Comparison of ENCODE assay signal across 12 cellular contexts in the genomic region with DNA sequence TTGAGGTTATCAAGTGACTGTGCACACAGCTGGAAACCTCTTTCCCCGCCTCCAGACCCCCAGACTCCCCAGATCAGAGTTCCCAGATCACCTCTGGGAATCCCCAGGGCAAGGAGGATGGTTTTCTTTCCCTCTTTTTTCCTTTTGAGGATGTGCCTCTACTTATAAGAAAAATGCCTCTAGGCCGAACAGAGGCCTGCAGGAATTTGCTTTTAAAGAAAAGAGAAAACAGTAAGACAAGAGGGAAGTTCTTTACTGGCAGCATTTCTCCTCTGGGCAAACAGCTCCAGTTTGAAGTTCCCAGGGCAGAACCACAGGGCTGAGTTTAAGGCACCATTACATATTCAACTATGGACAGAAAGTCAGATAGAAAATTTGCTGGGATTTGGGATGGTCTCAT.
"Had no signal": no experiment of that assay in that cellular context is flagged by ENCODE, and none has a peak within 500 bp of the region (broad histone marks: within the 10 kb centered on the region; RNA-seq: fewer than 3 reads in every experiment).

No MANE protein-coding gene starts in this region.

- DNase-seq: activated CD4-positive, alpha-beta T cell treated with anti-CD3 and anti-CD28 coated beads, Interleukin-2, amount 50 U/mL, for 1 hour; activated naive CD4-positive, alpha-beta T cell treated with anti-CD3 and anti-CD28 coated beads for 36 hours; activated T-cell treated with anti-CD3 and anti-CD28 coated beads for 4 hours; hippocampal formation; kidney glomerular epithelial cell; right cardiac atrium; small intestine; stimulated activated naive CD8-positive, alpha-beta T cell treated with anti-CD3 and anti-CD28 coated beads, Interleukin-15, Interleukin-2, amounts not matched to agents 100 U/mL and 50 U/mL, for 24 hours; upper lobe of left lung had no signal

- H3K4me3 ChIP-seq: upper lobe of left lung had no signal

- H3K27me3 ChIP-seq: neutrophil, upper lobe of left lung had no signal

- H3K4me1 ChIP-seq: upper lobe of left lung had no signal

- H3K27ac Mint-ChIP-seq: activated naive CD4-positive, alpha-beta T cell treated with anti-CD3 and anti-CD28 coated beads for 36 hours had no signal

- H3K27ac ChIP-seq: neutrophil, upper lobe of left lung had no signal

- H3K9me3 ChIP-seq: neutrophil, upper lobe of left lung had no signal

- H3K4me3 Mint-ChIP-seq: activated naive CD4-positive, alpha-beta T cell treated with anti-CD3 and anti-CD28 coated beads for 36 hours had no signal

- ATAC-seq: activated CD4-positive, CD25-positive, alpha-beta regulatory T cell treated with anti-CD3 and anti-CD28 coated beads, Interleukin-2, amount 50 U/mL, for 24 hours; esophagus mucosa; right cardiac atrium; stimulated activated naive CD8-positive, alpha-beta T cell treated with anti-CD3 and anti-CD28 coated beads, Interleukin-15, Interleukin-2, amounts not matched to agents 100 U/mL and 50 U/mL, for 24 hours had no signal

- H3K36me3 ChIP-seq: neutrophil, upper lobe of left lung had no signal
